ENCODE assay signal across 1 cellular context in the genomic region with DNA sequence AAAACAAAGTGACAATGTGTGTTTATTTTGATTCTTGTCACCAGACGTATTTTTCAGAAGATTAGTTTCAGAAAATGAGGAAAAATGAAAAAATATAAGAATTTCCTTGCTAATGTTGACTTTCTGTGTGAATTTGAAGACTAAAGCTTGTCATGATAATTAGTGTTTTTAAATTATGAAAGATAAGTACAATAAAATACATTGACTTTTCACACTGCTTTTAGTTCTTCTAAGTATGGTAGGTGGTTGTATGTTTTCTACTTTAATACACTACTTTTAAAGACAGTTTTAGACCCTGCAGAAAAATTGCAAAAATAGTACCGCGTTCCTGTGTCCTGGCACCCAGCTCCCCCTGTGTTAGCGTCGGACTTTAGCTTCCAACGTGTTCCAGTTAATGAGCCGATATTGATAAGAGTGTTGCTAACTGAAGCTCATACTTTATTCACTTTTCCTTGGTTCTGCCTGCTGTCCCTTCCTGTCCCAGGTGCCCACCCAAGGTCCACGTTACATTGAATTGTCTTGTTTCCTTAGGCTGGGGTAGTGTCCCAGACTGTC.
TF ChIP-seq lines count a peak whose summit lies in the region.

No MANE protein-coding gene starts in this region.

TF ChIP-seq in HepG2, 621 proteins besides CTCF, POLR2A, EP300 and RAD21 (continued from another document):
- TF ChIP-seq ZNF431 (CRISPR knock-in tag; IDR thresholded peaks at IDR 0.05; ENCODE audit: borderline replicate concordance, low read depth) = no peak
- no peak for TF ChIP-seq NKX3-1 (CRISPR knock-in tag; IDR thresholded peaks at IDR 0.05)
- no peak for TF ChIP-seq KDM5B (CRISPR knock-in tag; IDR thresholded peaks at IDR 0.05; ENCODE audit: borderline replicate concordance)
- TF ChIP-seq ZNF878 (CRISPR knock-in tag; IDR thresholded peaks at IDR 0.05) = 0 out of 2 replicates have a peak, but pooled peaks have one; percentile 13
- TF ChIP-seq MAFG (CRISPR knock-in tag; IDR thresholded peaks at IDR 0.05) = no peak
- no peak for TF ChIP-seq ZNF317 (CRISPR knock-in tag; IDR thresholded peaks at IDR 0.05)
- TF ChIP-seq HES4 (CRISPR knock-in tag; IDR thresholded peaks at IDR 0.05; ENCODE audit: borderline replicate concordance) = no peak
- no peak for TF ChIP-seq ARHGAP35 (CRISPR knock-in tag; IDR thresholded peaks at IDR 0.05; ENCODE audit: borderline replicate concordance)
- TF ChIP-seq SRSF1 (optimal IDR thresholded peaks at IDR 0.05; ENCODE audit: low read depth, low read length) = no peak
- TF ChIP-seq ZNF564 (CRISPR knock-in tag; IDR thresholded peaks at IDR 0.05) = 0 out of 2 replicates have a peak, but pooled peaks have one; percentile 8
TF ChIP-seq in HepG2: peak in this region for 9.
